Comparison of ENCODE assay signal across 28 cellular contexts in the genomic region with DNA sequence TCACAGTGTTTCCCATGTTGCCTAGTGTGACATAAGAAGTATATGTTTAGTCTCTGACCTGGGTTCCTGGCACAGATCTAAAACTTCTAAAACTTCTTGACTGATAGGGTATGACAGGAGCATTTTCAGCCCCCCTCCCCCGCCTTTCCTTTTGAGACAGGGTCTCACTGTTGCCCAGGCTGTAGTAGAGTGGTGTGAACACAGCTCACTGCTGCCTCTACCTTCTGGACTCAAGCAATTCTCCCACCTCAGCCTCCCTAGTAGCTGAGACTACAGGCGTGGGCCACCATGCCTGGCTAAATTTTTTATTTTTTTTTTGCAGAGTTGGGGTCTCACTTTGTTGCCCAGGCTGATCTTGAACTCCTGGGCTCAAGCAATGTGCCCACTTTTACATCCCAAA.
"Had no signal": no experiment of that assay in that cellular context is flagged by ENCODE, and none has a peak within 500 bp of the region (broad histone marks: within the 10 kb centered on the region; RNA-seq: fewer than 3 reads in every experiment).

No MANE protein-coding gene starts in this region.

- H3K4me3 ChIP-seq: left lung, lower lobe of right lung, mucosa of descending colon, pancreas, right atrium auricular region, right lobe of liver, smooth muscle cell, stomach, testis, thyroid gland, transverse colon, upper lobe of right lung had no signal

- H3K9me3 ChIP-seq: left lung, lower lobe of right lung, mucosa of descending colon, pancreas, right atrium auricular region, right lobe of liver, stomach, testis, thyroid gland, transverse colon, upper lobe of right lung had no signal

- H3K27me3 ChIP-seq: left lung, pancreas, right atrium auricular region, right lobe of liver, stomach, testis, thyroid gland, transverse colon, upper lobe of right lung had no signal

- DNase-seq: hippocampal formation; kidney; left colon; left lung; lower lobe of right lung; mammary epithelial cell; midbrain; mucosa of descending colon; naive thymus-derived CD8-positive, alpha-beta T cell; nucleus accumbens; pancreas; posterior cingulate gyrus; right lobe of liver; stimulated activated CD4-positive, alpha-beta T cell treated with anti-CD3 and anti-CD28 coated beads, Interleukin-1b, Interleukin-23, amount 100 ng/mL, for 48 hours; stimulated activated CD4-positive, alpha-beta T cell treated with anti-CD3 and anti-CD28 coated beads, Interleukin-2, amount 100 ng/mL, for 48 hours; stimulated activated CD4-positive, alpha-beta T cell treated with anti-CD3 and anti-CD28 coated beads, Interleukin-4, amount 100 ng/mL, for 4 hours; stimulated activated CD8-positive, alpha-beta memory T cell treated with anti-CD3 and anti-CD28 coated beads, Interleukin-4, amount 100 ng/mL, for 48 hours; stimulated activated naive CD8-positive, alpha-beta T cell treated with anti-CD3 and anti-CD28 coated beads, Interleukin-15, Interleukin-2, amounts not matched to agents 100 U/mL and 50 U/mL, for 24 hours; stomach; testis; thyroid gland; transverse colon; upper lobe of right lung had no signal

- H3K36me3 ChIP-seq: pancreas, right atrium auricular region, right lobe of liver, thyroid gland, transverse colon had no signal

- H3K27me3 Mint-ChIP-seq: naive thymus-derived CD8-positive, alpha-beta T cell; stimulated activated memory B cell treated with anti-CD40 and anti-IgM and Interleukin-4, amounts not matched to agents 10 μg/mL and 1 μg/mL and 100 μg/mL, for 72 hours had no signal

- H3K4me3 Mint-ChIP-seq: naive thymus-derived CD8-positive, alpha-beta T cell; nephron; neural crest cell; stimulated activated memory B cell treated with anti-CD40 and anti-IgM and Interleukin-4, amounts not matched to agents 10 μg/mL and 1 μg/mL and 100 μg/mL, for 72 hours had no signal

- H3K27ac Mint-ChIP-seq: stimulated activated memory B cell treated with anti-CD40 and anti-IgM and Interleukin-4, amounts not matched to agents 10 μg/mL and 1 μg/mL and 100 μg/mL, for 72 hours had no signal

- H3K9me3 Mint-ChIP-seq: naive thymus-derived CD8-positive, alpha-beta T cell; nephron; neural crest cell; stimulated activated memory B cell treated with anti-CD40 and anti-IgM and Interleukin-4, amounts not matched to agents 10 μg/mL and 1 μg/mL and 100 μg/mL, for 72 hours had no signal

- H3K4me1 ChIP-seq: left lung, lower lobe of right lung, pancreas, right atrium auricular region, right lobe of liver, testis, thyroid gland, transverse colon, upper lobe of right lung had no signal

- ATAC-seq: left colon; left lung; lower lobe of right lung; mucosa of descending colon; naive thymus-derived CD8-positive, alpha-beta T cell; pancreas; right lobe of liver; stimulated activated memory B cell treated with anti-CD40 and anti-IgM and Interleukin-4, amounts not matched to agents 10 μg/mL and 1 μg/mL and 100 μg/mL, for 72 hours; stimulated activated naive CD8-positive, alpha-beta T cell treated with anti-CD3 and anti-CD28 coated beads, Interleukin-15, Interleukin-2, amounts not matched to agents 100 U/mL and 50 U/mL, for 24 hours; upper lobe of right lung had no signal

- H3K27ac ChIP-seq: left lung, lower lobe of right lung, pancreas, right atrium auricular region, right lobe of liver, stomach, testis, thyroid gland, transverse colon, upper lobe of right lung had no signal
